In genomic region chr3:195260286-195260905, GRCh38 we compare ENCODE assay signal across 1 cellular context.
TF ChIP-seq lines count a peak whose summit lies in the region.

No MANE protein-coding gene starts in this region.

TF ChIP-seq in HepG2, 621 proteins besides CTCF, POLR2A, EP300 and RAD21 (continued from another document):
- TF ChIP-seq, protein P1, sequence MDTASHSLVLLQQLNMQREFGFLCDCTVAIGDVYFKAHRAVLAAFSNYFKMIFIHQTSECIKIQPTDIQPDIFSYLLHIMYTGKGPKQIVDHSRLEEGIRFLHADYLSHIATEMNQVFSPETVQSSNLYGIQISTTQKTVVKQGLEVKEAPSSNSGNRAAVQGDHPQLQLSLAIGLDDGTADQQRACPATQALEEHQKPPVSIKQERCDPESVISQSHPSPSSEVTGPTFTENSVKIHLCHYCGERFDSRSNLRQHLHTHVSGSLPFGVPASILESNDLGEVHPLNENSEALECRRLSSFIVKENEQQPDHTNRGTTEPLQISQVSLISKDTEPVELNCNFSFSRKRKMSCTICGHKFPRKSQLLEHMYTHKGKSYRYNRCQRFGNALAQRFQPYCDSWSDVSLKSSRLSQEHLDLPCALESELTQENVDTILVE (CRISPR knock-in tag; IDR thresholded peaks at IDR 0.05): no peak
- TF ChIP-seq ZNF790 (CRISPR knock-in tag; IDR thresholded peaks at IDR 0.05; ENCODE audit: borderline replicate concordance) (0 out of 2 replicates have a peak, but pooled peaks have one; percentile 12), CHD2 (IDR thresholded peaks at IDR 0.05; ENCODE audit: low read depth, low read length) (no peak), ZNF614 (CRISPR knock-in tag; IDR thresholded peaks at IDR 0.05; ENCODE audit: borderline replicate concordance) (no peak), ZEB1 (IDR thresholded peaks at IDR 0.05; ENCODE audit: insufficient replicate concordance, low read depth) (peak; percentile 10), ZNF292 (CRISPR knock-in tag; IDR thresholded peaks at IDR 0.05; ENCODE audit: borderline replicate concordance, low read depth) (no peak), ZNF337 (CRISPR knock-in tag; IDR thresholded peaks at IDR 0.05; ENCODE audit: borderline replicate concordance, low read depth) (no peak), ZSCAN20 (CRISPR knock-in tag; IDR thresholded peaks at IDR 0.05; ENCODE audit: borderline replicate concordance) (no peak), RXRA (CRISPR knock-in tag; IDR thresholded peaks at IDR 0.05) (no peak), SP5 (CRISPR knock-in tag; IDR thresholded peaks at IDR 0.05; ENCODE audit: borderline replicate concordance, low read depth) (peak; percentile 69; the same call in 1 of the 2 replicates), SAFB2 (CRISPR knock-in tag; IDR thresholded peaks at IDR 0.05; ENCODE audit: borderline replicate concordance, low read depth) (0 out of 2 replicates have a peak, but pooled peaks have one; percentile 5), ZSCAN9 (CRISPR knock-in tag; IDR thresholded peaks at IDR 0.05; ENCODE audit: borderline replicate concordance) (no peak), ZBTB38 (CRISPR knock-in tag; IDR thresholded peaks at IDR 0.05) (peak; percentile 19; the same call in 1 of the 2 replicates), PRDM15 (CRISPR knock-in tag; IDR thresholded peaks at IDR 0.05) (peak; percentile 32; the same call in 1 of the 2 replicates), ZNF816 (CRISPR knock-in tag; IDR thresholded peaks at IDR 0.05; ENCODE audit: borderline replicate concordance) (peak; percentile 64; the same call in 1 of the 2 replicates), ZNF598 (CRISPR knock-in tag; IDR thresholded peaks at IDR 0.05; ENCODE audit: borderline replicate concordance) (0 out of 2 replicates have a peak, but pooled peaks have one; percentile 1), JUN (CRISPR knock-in tag; IDR thresholded peaks at IDR 0.05) (no peak), ZNF567 (CRISPR knock-in tag; IDR thresholded peaks at IDR 0.05; ENCODE audit: borderline replicate concordance) (0 out of 2 replicates have a peak, but pooled peaks have one; percentile 38), TIGD3 (CRISPR knock-in tag; IDR thresholded peaks at IDR 0.05; ENCODE audit: borderline replicate concordance) (no peak), ZNF335 (CRISPR knock-in tag; IDR thresholded peaks at IDR 0.05) (no peak), KDM6A (CRISPR knock-in tag; IDR thresholded peaks at IDR 0.05; ENCODE audit: low read depth) (no peak), RBFOX2 (IDR thresholded peaks at IDR 0.05; ENCODE audit: low read depth, low read length) (no peak), MATR3 (CRISPR knock-in tag; IDR thresholded peaks at IDR 0.05) (no peak), TAF1 (CRISPR knock-in tag; IDR thresholded peaks at IDR 0.05) (no peak), SRSF4 (IDR thresholded peaks at IDR 0.05; ENCODE audit: low read depth, low read length, poor library complexity, severe bottlenecking) (no peak), NONO (IDR thresholded peaks at IDR 0.05) (no peak), NONO (CRISPR knock-in tag; conservative IDR thresholded peaks at IDR 0.05) (0 out of 2 replicates have a peak, but pooled peaks have one; percentile 8), ZNF883 (CRISPR knock-in tag; IDR thresholded peaks at IDR 0.05; ENCODE audit: not compliant biosample characterization) (peak; percentile 27), AGO1 (IDR thresholded peaks at IDR 0.05; ENCODE audit: low read depth, low read length, poor library complexity, severe bottlenecking) (no peak), ONECUT2 (CRISPR knock-in tag; IDR thresholded peaks at IDR 0.05) (no peak), TEAD3 (CRISPR knock-in tag; optimal IDR thresholded peaks at IDR 0.05; ENCODE audit: borderline replicate concordance) (peak; percentile 32), ZMYM4 (CRISPR knock-in tag; IDR thresholded peaks at IDR 0.05) (no peak), ZNF350 (CRISPR knock-in tag; IDR thresholded peaks at IDR 0.05; ENCODE audit: borderline replicate concordance, low read depth) (no peak), ZNF546 (CRISPR knock-in tag; conservative IDR thresholded peaks at IDR 0.05) (0 out of 2 replicates have a peak, but pooled peaks have one; percentile 1)
- TF ChIP-seq, protein P2, sequence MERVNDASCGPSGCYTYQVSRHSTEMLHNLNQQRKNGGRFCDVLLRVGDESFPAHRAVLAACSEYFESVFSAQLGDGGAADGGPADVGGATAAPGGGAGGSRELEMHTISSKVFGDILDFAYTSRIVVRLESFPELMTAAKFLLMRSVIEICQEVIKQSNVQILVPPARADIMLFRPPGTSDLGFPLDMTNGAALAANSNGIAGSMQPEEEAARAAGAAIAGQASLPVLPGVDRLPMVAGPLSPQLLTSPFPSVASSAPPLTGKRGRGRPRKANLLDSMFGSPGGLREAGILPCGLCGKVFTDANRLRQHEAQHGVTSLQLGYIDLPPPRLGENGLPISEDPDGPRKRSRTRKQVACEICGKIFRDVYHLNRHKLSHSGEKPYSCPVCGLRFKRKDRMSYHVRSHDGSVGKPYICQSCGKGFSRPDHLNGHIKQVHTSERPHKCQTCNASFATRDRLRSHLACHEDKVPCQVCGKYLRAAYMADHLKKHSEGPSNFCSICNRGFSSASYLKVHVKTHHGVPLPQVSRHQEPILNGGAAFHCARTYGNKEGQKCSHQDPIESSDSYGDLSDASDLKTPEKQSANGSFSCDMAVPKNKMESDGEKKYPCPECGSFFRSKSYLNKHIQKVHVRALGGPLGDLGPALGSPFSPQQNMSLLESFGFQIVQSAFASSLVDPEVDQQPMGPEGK (CRISPR knock-in tag; IDR thresholded peaks at IDR 0.05): peak; percentile 61; the same call in 1 of the 2 replicates
- TF ChIP-seq, protein P3, sequence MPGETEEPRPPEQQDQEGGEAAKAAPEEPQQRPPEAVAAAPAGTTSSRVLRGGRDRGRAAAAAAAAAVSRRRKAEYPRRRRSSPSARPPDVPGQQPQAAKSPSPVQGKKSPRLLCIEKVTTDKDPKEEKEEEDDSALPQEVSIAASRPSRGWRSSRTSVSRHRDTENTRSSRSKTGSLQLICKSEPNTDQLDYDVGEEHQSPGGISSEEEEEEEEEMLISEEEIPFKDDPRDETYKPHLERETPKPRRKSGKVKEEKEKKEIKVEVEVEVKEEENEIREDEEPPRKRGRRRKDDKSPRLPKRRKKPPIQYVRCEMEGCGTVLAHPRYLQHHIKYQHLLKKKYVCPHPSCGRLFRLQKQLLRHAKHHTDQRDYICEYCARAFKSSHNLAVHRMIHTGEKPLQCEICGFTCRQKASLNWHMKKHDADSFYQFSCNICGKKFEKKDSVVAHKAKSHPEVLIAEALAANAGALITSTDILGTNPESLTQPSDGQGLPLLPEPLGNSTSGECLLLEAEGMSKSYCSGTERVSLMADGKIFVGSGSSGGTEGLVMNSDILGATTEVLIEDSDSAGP (CRISPR knock-in tag; IDR thresholded peaks at IDR 0.05; ENCODE audit: borderline replicate concordance): no peak
